In genomic region chr20:57394087-57395082, GRCh38 we compare ENCODE assay signal across 11 cellular contexts. TPM values are rescaled to one million over a fixed set of nuclear protein-coding genes. Genes with fewer than 3 reads are reported as not detected.
A peak's percentile ranks its signal among the peaks of the same experiment; 100 is the strongest.
DNase-seq lines count a peak whose midpoint lies in the region; ATAC-seq and TF ChIP-seq lines count a peak whose summit lies in the region.
"Had no signal": no experiment of that assay in that cellular context is flagged by ENCODE, and none has a peak within 500 bp of the region (broad histone marks: within the 10 kb centered on the region; RNA-seq: fewer than 3 reads in every experiment).

No MANE protein-coding gene starts in this region.

- no peak for DNase-seq in GM23338 (ENCODE audit: low spot score)
- DNase-seq in activated CD4-positive, alpha-beta memory T cell treated with anti-CD3 and anti-CD28 coated beads, Interleukin-2, amount 10 ng/mL, durations not matched to agents 7 days and 5 days = no peak
- DNase-seq in left cardiac atrium = peak; percentile 22
- DNase-seq in KG1 (lab: John Stamatoyannopoulos, UW) = no peak
- DNase-seq in GM03348 (ENCODE audit: low spot score) = no peak
- DNase-seq: activated CD4-positive, alpha-beta T cell treated with anti-CD3 and anti-CD28 coated beads for 4 hours; NCI-H526 had no signal

- no peaks in the 10 kb centered on the region for H3K9me3 Mint-ChIP-seq in GM23338
- no peaks in the 10 kb centered on the region for H3K9me3 Mint-ChIP-seq in activated CD4-positive, alpha-beta memory T cell treated with anti-CD3 and anti-CD28 coated beads, Interleukin-2, amount 10 ng/mL, durations not matched to agents 7 days and 5 days

- no peaks in the 10 kb centered on the region for H3K9me3 ChIP-seq in skeletal muscle satellite cell (replicated peaks; ENCODE audit: low read length)
- H3K9me3 ChIP-seq: left lung had no signal

- peaks cover 42% of the 10 kb centered on the region for H3K4me1 Mint-ChIP-seq in GM23338
- H3K4me1 Mint-ChIP-seq in activated CD4-positive, alpha-beta memory T cell treated with anti-CD3 and anti-CD28 coated beads, Interleukin-2, amount 10 ng/mL, durations not matched to agents 7 days and 5 days = peaks cover 77% of the 10 kb centered on the region

- H3K36me3 Mint-ChIP-seq in GM23338 (ENCODE audit: low read depth) = peaks cover 59% of the 10 kb centered on the region
- peaks cover 69% of the 10 kb centered on the region for H3K36me3 Mint-ChIP-seq in activated CD4-positive, alpha-beta memory T cell treated with anti-CD3 and anti-CD28 coated beads, Interleukin-2, amount 10 ng/mL, durations not matched to agents 7 days and 5 days (ENCODE audit: low read depth)

- H3K4me3 ChIP-seq in GM23338 (no peak overlapping the region), skeletal muscle satellite cell (ENCODE audit: low read length) (no peak overlapping the region)
- H3K4me3 ChIP-seq: left lung had no signal

- H2AFZ ChIP-seq in GM23338 = no peak overlapping the region

- H3K27me3 Mint-ChIP-seq in GM23338 (ENCODE audit: insufficient read depth, low read depth, poor library complexity) = peaks cover 14% of the 10 kb centered on the region
- no peaks in the 10 kb centered on the region for H3K27me3 Mint-ChIP-seq in activated CD4-positive, alpha-beta memory T cell treated with anti-CD3 and anti-CD28 coated beads, Interleukin-2, amount 10 ng/mL, durations not matched to agents 7 days and 5 days

- H3K4me2 ChIP-seq in GM23338 (no peak overlapping the region), skeletal muscle satellite cell (ENCODE audit: low read length) (peak overlapping the region; percentile 78)

- H3K4me1 ChIP-seq in GM23338 (ENCODE audit: insufficient read depth) = peaks cover 2% of the 10 kb centered on the region; the same call in 1 of the 2 replicates
- H3K4me1 ChIP-seq in skeletal muscle satellite cell (ENCODE audit: control insufficient read depth, insufficient read depth, low read length) = peaks cover 68% of the 10 kb centered on the region

- POLR2A ChIA-PET in activated CD4-positive, alpha-beta memory T cell treated with anti-CD3 and anti-CD28 coated beads, Interleukin-2, amount 10 ng/mL, durations not matched to agents 7 days and 5 days (lab: Charles Lee) = interaction anchor here (0.8 to 7.1 kb wide), 4 partner anchors 9 to 40 kb away, joined by 3 to 157 read pairs (median 8); no protein-coding TSS in a partner anchor

- ATAC-seq in GM23338 (no peak), left cardiac atrium (no peak), GM21825 (IDR thresholded peaks at IDR 0.05; ENCODE audit: unreplicated experiment) (no peak), GM19023 (IDR thresholded peaks at IDR 0.05; ENCODE audit: unreplicated experiment) (no peak)

- H3K27ac ChIP-seq in GM23338 (ENCODE audit: low read depth) = no peak overlapping the region

- peaks cover 7% of the 10 kb centered on the region; the same call in 1 of the 2 replicates for H3K36me3 ChIP-seq in GM23338 (ENCODE audit: insufficient read depth)
- peaks cover 28% of the 10 kb centered on the region for H3K36me3 ChIP-seq in skeletal muscle satellite cell (ENCODE audit: insufficient read depth, low read length)

- no peaks in the 10 kb centered on the region for H3K9me2 ChIP-seq in GM23338 (ENCODE audit: insufficient read depth)

- H3K27me3 ChIP-seq in GM23338 (ENCODE audit: insufficient read depth) (no peaks in the 10 kb centered on the region; the same call in 1 of the 2 replicates), skeletal muscle satellite cell (ENCODE audit: control insufficient read depth, insufficient read depth, low read length) (no peaks in the 10 kb centered on the region)
- H3K27me3 ChIP-seq: left lung had no signal

- H3K27ac Mint-ChIP-seq in GM23338 = peak overlapping the region; percentile 44; the same call in 1 of the 2 replicates
- H3K27ac Mint-ChIP-seq in activated CD4-positive, alpha-beta memory T cell treated with anti-CD3 and anti-CD28 coated beads, Interleukin-2, amount 10 ng/mL, durations not matched to agents 7 days and 5 days = peak overlapping the region; percentile 96

- CTCF ChIA-PET in activated CD4-positive, alpha-beta memory T cell treated with anti-CD3 and anti-CD28 coated beads, Interleukin-2, amount 10 ng/mL, durations not matched to agents 7 days and 5 days (lab: Charles Lee) = interaction anchor here (0.5 kb wide), 1 partner anchor 1638 kb away, joined by 3 read pairs; no protein-coding TSS in a partner anchor

- intact Hi-C loops in left cardiac atrium (cut with DNase I) = loop anchor here (5.0 kb wide), 2 partner anchors 43 to 98 kb away; no protein-coding TSS in a partner anchor

- H3K4me3 Mint-ChIP-seq in GM23338 = peak overlapping the region; percentile 92; the same call in 2 of the 3 replicates
- H3K4me3 Mint-ChIP-seq in activated CD4-positive, alpha-beta memory T cell treated with anti-CD3 and anti-CD28 coated beads, Interleukin-2, amount 10 ng/mL, durations not matched to agents 7 days and 5 days = peak overlapping the region; percentile 98

- no peaks in the 10 kb centered on the region for H3F3A ChIP-seq in GM23338 (replicated peaks; ENCODE audit: low read depth)

- peak overlapping the region; percentile 18 for H3K9ac ChIP-seq in skeletal muscle satellite cell (ENCODE audit: low read depth, low read length)

- peaks cover 23% of the 10 kb centered on the region for H4K20me1 ChIP-seq in GM23338 (replicated peaks; ENCODE audit: insufficient read depth)

- H3K79me2 ChIP-seq in GM23338 (replicated peaks; ENCODE audit: insufficient read depth) = peaks cover 68% of the 10 kb centered on the region

- TF ChIP-seq CTCF in GM23338 (conservative IDR thresholded peaks at IDR 0.05; ENCODE audit: low read depth in 2 of 2) = no peak

TF ChIP-seq in GM23338, 12 proteins besides CTCF, POLR2A, EP300 and RAD21 (continues in another document):
- TF ChIP-seq POLR2AphosphoS5 (IDR thresholded peaks at IDR 0.05; ENCODE audit: low read depth) (no peak), ZNF114 (CRISPR knock-in tag; IDR thresholded peaks at IDR 0.05) (no peak), EZH2phosphoT487 (IDR thresholded peaks at IDR 0.05; ENCODE audit: unreplicated experiment) (no peak), CREB1 (CRISPR knock-in tag; IDR thresholded peaks at IDR 0.05; ENCODE audit: low read depth) (no peak), ZNF331 (CRISPR knock-in tag; IDR thresholded peaks at IDR 0.05; ENCODE audit: low read depth) (no peak)

RNA-seq across cellular contexts. Expression of gene RBM38, which starts 3.2 kb away (rescaled TPM):
- 77.6 and 80.5 TPM in 2 replicates for total RNA-seq in GM23338 (2014; rRNA removed; shearing (Covaris generic))
- 22.9 and 32.6 TPM in 2 replicates for polyA plus RNA-seq in GM23338 (2016; fragmentation: Nextera tagmentation; extraction: Ambion mirVana)
- total RNA-seq in activated CD4-positive, alpha-beta memory T cell treated with anti-CD3 and anti-CD28 coated beads, Interleukin-2, amount 10 ng/mL, durations not matched to agents 7 days and 5 days = 100 to 1,000 TPM; 116 to 119 TPM
- 100 to 1,000 TPM in 1 of 2 donors, 10 to 100 TPM in 1; 78.6 to 101 TPM for total RNA-seq in left cardiac atrium
- 10.9 and 12.7 TPM in 2 replicates for total RNA-seq in skeletal muscle satellite cell (2012; rRNA removed)

RNA-seq across cellular contexts. Expression of gene RAE1, which starts 43.3 kb away (rescaled TPM):
- total RNA-seq in GM23338 (2014; rRNA removed; shearing (Covaris generic)) = 43.3 and 59.7 TPM in 2 replicates
- polyA plus RNA-seq in GM23338 (2016; fragmentation: Nextera tagmentation; extraction: Ambion mirVana) = 33.0 and 35.4 TPM in 2 replicates
- total RNA-seq in activated CD4-positive, alpha-beta memory T cell treated with anti-CD3 and anti-CD28 coated beads, Interleukin-2, amount 10 ng/mL, durations not matched to agents 7 days and 5 days = 10 to 100 TPM; 33.8 to 35.3 TPM
- total RNA-seq in left cardiac atrium = 10 to 100 TPM; 14.3 to 14.5 TPM
- total RNA-seq in skeletal muscle satellite cell (2012; rRNA removed) = 32.5 and 40.3 TPM in 2 replicates
